ENCODE assay signal across 8 cellular contexts in genomic region chr4:139084425-139085093, GRCh38.
DNase-seq lines count a peak whose midpoint lies in the region; ATAC-seq and TF ChIP-seq lines count a peak whose summit lies in the region.

No MANE protein-coding gene starts in this region.

- H3K27ac ChIP-seq in heart right ventricle (peak overlapping the region; percentile 88 to 95 (median 93)), psoas muscle (peak overlapping the region; percentile 98)

- DNase-seq in heart right ventricle (no peak), Right ventricle myocardium superior (no peak), fibroblast of the aortic adventitia (ENCODE audit: low read depth) (peak; percentile 38), psoas muscle (no peak), mesenteric fat pad (ENCODE audit: low spot score) (no peak), RPMI8226 (no peak), left lobe of liver (ENCODE audit: low spot score) (no peak)

- H3K4me3 ChIP-seq in heart right ventricle, result peak overlapping the region; percentile 64 to 89 (median 78)
- H3K4me3 ChIP-seq in fibroblast of the aortic adventitia (ENCODE audit: low read depth, low read length), result peak overlapping the region; percentile 95
- H3K4me3 ChIP-seq in psoas muscle, result peak overlapping the region; percentile 83

- H3K9me3 ChIP-seq in heart right ventricle (no peaks in the 10 kb centered on the region), psoas muscle (no peaks in the 10 kb centered on the region)

- ATAC-seq in heart right ventricle (no peak), Right ventricle myocardium superior (ENCODE audit: poor library complexity) (no peak), SK-N-SH treated with all-trans-retinoic acid at 6 μM for 48 hours (no peak), psoas muscle (no peak), left lobe of liver (no peak)

- WGBS in heart right ventricle, 2 donors, result 0 to 1% methylated on average over 32 of the region's 32 CpGs
- WGBS in psoas muscle, 3 donors, result 0 to 1% (median 0%) methylated on average over 28 to 32 of the region's 32 CpGs

- H3K27me3 ChIP-seq in heart right ventricle (no peaks in the 10 kb centered on the region), psoas muscle (ENCODE audit: insufficient read depth in 3 of 3, low read length in 2 of 3) (no peaks in the 10 kb centered on the region)

- TF ChIP-seq CTCF in heart right ventricle (IDR thresholded peaks at IDR 0.05) (peak in 1 of 9 donors; percentile 20), fibroblast of the aortic adventitia (IDR thresholded peaks at IDR 0.05; ENCODE audit: insufficient read depth, low read length) (no peak), psoas muscle (IDR thresholded peaks at IDR 0.05) (peak; percentile 4)

- intact Hi-C loops in heart right ventricle (cut with DNase I) (loop anchor here in 7 of 10 donors (2.0 to 10.0 kb wide), 7 partner anchors 52 to 370 kb away; partner anchors contain the start of genes ELF2 (in 5 of the 7), NAA15 (in 2 of the 7), NDUFC1 (in 2 of the 7) and RAB33B (in 1 of the 7)), Right ventricle myocardium superior (cut with DNase I) (loop anchor here (5.0 kb wide), 3 partner anchors 47 to 213 kb away; partner anchors contain the start of gene ELF2), psoas muscle (cut with DNase I) (loop anchor here (2.0 to 5.0 kb wide), 3 partner anchors 52 to 213 kb away; no protein-coding TSS in a partner anchor)

- H3K4me1 ChIP-seq in heart right ventricle, result peaks cover 2 to 41% (median 37%) of the 10 kb centered on the region in 9 donors
- H3K4me1 ChIP-seq in psoas muscle, result peaks cover 39% of the 10 kb centered on the region

- H3K36me3 ChIP-seq in heart right ventricle (peaks cover 0 to 5% (median 0%) of the 10 kb centered on the region in 9 donors), psoas muscle (ENCODE audit: insufficient read depth in 1 of 2, low read depth in 1 of 2) (no peaks in the 10 kb centered on the region)

TF ChIP-seq in SK-N-SH treated with all-trans-retinoic acid at 6 μM for 48 hours, 23 proteins besides CTCF, POLR2A, EP300 and RAD21:
- TF ChIP-seq CSRNP3 (CRISPR knock-in tag; IDR thresholded peaks at IDR 0.05) (no peak), TSHZ2 (CRISPR knock-in tag; IDR thresholded peaks at IDR 0.05) (0 out of 2 replicates have a peak, but pooled peaks have one; percentile 41), ZNF70 (CRISPR knock-in tag; IDR thresholded peaks at IDR 0.05) (no peak)
